In the genomic region with DNA sequence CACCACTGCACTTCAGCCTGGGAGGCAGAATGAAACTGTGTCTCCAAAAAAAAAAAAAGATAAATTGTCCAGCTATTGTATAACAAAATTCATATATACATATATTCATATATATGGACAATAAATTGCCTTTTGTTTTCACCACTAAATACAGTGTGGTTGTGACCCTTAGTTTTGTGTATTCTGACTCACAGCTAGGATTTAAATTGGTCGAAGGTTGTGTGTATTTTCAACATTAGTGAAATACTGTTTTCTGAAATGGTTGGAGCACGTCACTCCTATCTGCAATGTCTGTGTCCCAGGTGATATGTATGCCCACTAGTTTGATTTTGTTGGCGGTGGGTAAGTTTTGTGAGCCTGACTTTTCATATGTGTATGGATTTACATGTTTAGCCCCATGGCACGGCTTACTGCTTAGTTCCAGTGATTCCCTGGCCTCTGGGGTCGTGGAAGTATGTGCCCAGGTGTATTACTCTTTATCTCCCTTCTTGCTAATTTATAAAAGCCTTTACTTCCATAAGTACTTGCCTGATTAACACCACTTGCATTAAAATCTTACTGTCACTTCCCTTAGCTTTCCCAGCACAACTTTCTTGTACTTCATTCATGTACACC, we compare ENCODE assay signal across 27 cellular contexts. TPM values are rescaled to one million over a fixed set of nuclear protein-coding genes. Genes with fewer than 3 reads are reported as not detected.
A peak's percentile ranks its signal among the peaks of the same experiment; 100 is the strongest.
DNase-seq lines count a peak whose midpoint lies in the region; ATAC-seq and TF ChIP-seq lines count a peak whose summit lies in the region.
"Had no signal": no experiment of that assay in that cellular context is flagged by ENCODE, and none has a peak within 500 bp of the region (broad histone marks: within the 10 kb centered on the region; RNA-seq: fewer than 3 reads in every experiment).

No MANE protein-coding gene starts in this region.

- no peaks in the 10 kb centered on the region for H3K36me3 ChIP-seq in tibial artery
- H3K36me3 ChIP-seq: breast epithelium, gastrocnemius medialis, neural progenitor cell, uterus had no signal

- H3K27me3 Mint-ChIP-seq in activated naive CD8-positive, alpha-beta T cell = no peaks in the 10 kb centered on the region
- no peaks in the 10 kb centered on the region for H3K27me3 Mint-ChIP-seq in activated naive CD8-positive, alpha-beta T cell treated with anti-CD3 and anti-CD28 coated beads for 36 hours
- H3K27me3 Mint-ChIP-seq in T-helper 17 cell (no peaks in the 10 kb centered on the region), type B pancreatic cell (no peaks in the 10 kb centered on the region)
- H3K27me3 Mint-ChIP-seq: activated CD4-positive, alpha-beta T cell treated with anti-CD3 and anti-CD28 coated beads, Interleukin-2, amount 10 ng/mL, durations not matched to agents 24 days and 14 days; stimulated activated naive CD8-positive, alpha-beta T cell treated with anti-CD3 and anti-CD28 coated beads, Interleukin-15, Interleukin-2, amounts not matched to agents 100 ng/mL and 50 ng/mL, for 24 hours had no signal

- peaks cover 0 to 46% (median 20%) of the 10 kb centered on the region in 4 donors for H3K4me1 ChIP-seq in tibial artery

- H3K36me3 Mint-ChIP-seq in activated naive CD8-positive, alpha-beta T cell = peaks cover 2% of the 10 kb centered on the region
- H3K36me3 Mint-ChIP-seq in activated naive CD8-positive, alpha-beta T cell treated with anti-CD3 and anti-CD28 coated beads for 36 hours = peaks cover 24% of the 10 kb centered on the region
- no peaks in the 10 kb centered on the region for H3K36me3 Mint-ChIP-seq in T-helper 17 cell (ENCODE audit: low read depth)
- H3K36me3 Mint-ChIP-seq in type B pancreatic cell = peaks cover 4% of the 10 kb centered on the region

- H3K9me3 ChIP-seq in T-helper 17 cell (ENCODE audit: control insufficient read depth, low read length, poor library complexity, severe bottlenecking) (no peaks in the 10 kb centered on the region), tibial artery (no peaks in the 10 kb centered on the region)
- H3K9me3 ChIP-seq: breast epithelium, gastrocnemius medialis, testis, uterus had no signal

- no peaks in the 10 kb centered on the region for H3K9me3 Mint-ChIP-seq in activated naive CD8-positive, alpha-beta T cell (ENCODE audit: low read depth)
- peaks cover 1% of the 10 kb centered on the region for H3K9me3 Mint-ChIP-seq in activated naive CD8-positive, alpha-beta T cell treated with anti-CD3 and anti-CD28 coated beads for 36 hours
- no peaks in the 10 kb centered on the region for H3K9me3 Mint-ChIP-seq in type B pancreatic cell
- H3K9me3 Mint-ChIP-seq: activated CD4-positive, alpha-beta T cell treated with anti-CD3 and anti-CD28 coated beads, Interleukin-2, amount 10 ng/mL, durations not matched to agents 24 days and 14 days; activated naive CD4-positive, alpha-beta T cell treated with anti-CD3 and anti-CD28 coated beads for 36 hours; immature natural killer cell; stimulated activated naive CD8-positive, alpha-beta T cell treated with anti-CD3 and anti-CD28 coated beads, Interleukin-15, Interleukin-2, amounts not matched to agents 100 ng/mL and 50 ng/mL, for 24 hours; T-helper 2 cell treated with Interferon-gamma antibody and Interleukin-4, amounts not matched to agents 5 μg/mL and 100 μg/mL, for 36 hours had no signal

- H3K4me1 Mint-ChIP-seq in activated naive CD8-positive, alpha-beta T cell (ENCODE audit: low read depth) = peaks cover 76% of the 10 kb centered on the region
- H3K4me1 Mint-ChIP-seq in activated naive CD8-positive, alpha-beta T cell treated with anti-CD3 and anti-CD28 coated beads for 36 hours = peaks cover 66% of the 10 kb centered on the region
- peaks cover 57% of the 10 kb centered on the region for H3K4me1 Mint-ChIP-seq in T-helper 17 cell
- peaks cover 56% of the 10 kb centered on the region for H3K4me1 Mint-ChIP-seq in type B pancreatic cell (ENCODE audit: unreplicated experiment)

- H3K27ac Mint-ChIP-seq in activated naive CD8-positive, alpha-beta T cell = peak overlapping the region; percentile 25
- H3K27ac Mint-ChIP-seq in activated naive CD8-positive, alpha-beta T cell treated with anti-CD3 and anti-CD28 coated beads for 36 hours = no peak overlapping the region
- peak overlapping the region; percentile 85 for H3K27ac Mint-ChIP-seq in T-helper 17 cell
- H3K27ac Mint-ChIP-seq in type B pancreatic cell = no peak overlapping the region
- H3K27ac Mint-ChIP-seq: activated CD4-positive, alpha-beta T cell treated with anti-CD3 and anti-CD28 coated beads, Interleukin-2, amount 10 ng/mL, durations not matched to agents 24 days and 14 days; activated naive CD4-positive, alpha-beta T cell treated with anti-CD3 and anti-CD28 coated beads for 36 hours; neural progenitor cell; stimulated activated naive CD8-positive, alpha-beta T cell treated with anti-CD3 and anti-CD28 coated beads, Interleukin-15, Interleukin-2, amounts not matched to agents 100 ng/mL and 50 ng/mL, for 24 hours; T-helper 2 cell treated with Interferon-gamma antibody and Interleukin-4, amounts not matched to agents 5 μg/mL and 100 μg/mL, for 36 hours had no signal

- no peak overlapping the region for H3K4me3 ChIP-seq in tibial artery
- H3K4me3 ChIP-seq: breast epithelium, gastrocnemius medialis, neural progenitor cell, testis, uterus had no signal

- no peak for DNase-seq in activated naive CD8-positive, alpha-beta T cell treated with anti-CD3 and anti-CD28 coated beads for 36 hours
- DNase-seq in T-helper 17 cell = no peak
- DNase-seq in left colon = no peak
- DNase-seq in type B pancreatic cell (ENCODE audit: extremely low spot score, unreplicated experiment) = no peak
- DNase-seq in GM13976 (ENCODE audit: low spot score) = no peak
- no peak for DNase-seq in nucleus accumbens (lab: John Stamatoyannopoulos, UW)
- DNase-seq in tibial artery = no peak
- DNase-seq: activated CD4-positive, alpha-beta T cell treated with anti-CD3 and anti-CD28 coated beads, Interleukin-2, amount 10 ng/mL, durations not matched to agents 24 days and 14 days; activated naive CD4-positive, alpha-beta T cell treated with anti-CD3 and anti-CD28 coated beads for 36 hours; activated T-cell treated with anti-CD3 and anti-CD28 coated beads, Interleukin-2, amount 50 U/mL, for 1 hour; DMS153; gastrocnemius medialis; immature natural killer cell; left cardiac atrium; NCI-H2029; NCI-H524; NK-92 treated with Interleukin-12 subunit alpha and Interleukin-12 subunit beta, amount 100 ng/mL, for 24 hours; posterior cingulate gyrus; right cardiac atrium; stimulated activated CD4-positive, alpha-beta T cell treated with anti-CD3 and anti-CD28 coated beads, Interleukin-1b, Interleukin-23, amount 100 ng/mL, for 48 hours; testis; uterus had no signal

- H3K27ac ChIP-seq in tibial artery = no peak overlapping the region
- H3K27ac ChIP-seq: breast epithelium, neural progenitor cell, testis, uterus had no signal

- ATAC-seq in T-helper 17 cell (no peak), left colon (peak; percentile 73)

- no peaks in the 10 kb centered on the region for H3K27me3 ChIP-seq in tibial artery
- H3K27me3 ChIP-seq: breast epithelium, gastrocnemius medialis, neural progenitor cell, testis, uterus had no signal

- no peak for TF ChIP-seq CTCF in type B pancreatic cell (conservative IDR thresholded peaks at IDR 0.05)
- TF ChIP-seq CTCF in GM13976 (IDR thresholded peaks at IDR 0.05; ENCODE audit: borderline replicate concordance, control extremely low read depth, extremely low read depth, insufficient read depth, missing control alignments) = no peak
- no peak for TF ChIP-seq CTCF in tibial artery (IDR thresholded peaks at IDR 0.05)

- intact Hi-C loops in left colon (cut with DNase I, micrococcal nuclease) (no loop called here), tibial artery (cut with DNase I; ENCODE audit: low total_unique reads) (no loop called here)

- in situ Hi-C loops in GM13976 (cut with MboI; ENCODE audit: low sequenced_read_pairs, unreplicated experiment) = no loop called here

- H3K4me3 Mint-ChIP-seq in activated naive CD8-positive, alpha-beta T cell = no peak overlapping the region
- H3K4me3 Mint-ChIP-seq in activated naive CD8-positive, alpha-beta T cell treated with anti-CD3 and anti-CD28 coated beads for 36 hours = no peak overlapping the region
- H3K4me3 Mint-ChIP-seq in T-helper 17 cell (no peak overlapping the region), type B pancreatic cell (peak overlapping the region; percentile 15)
- H3K4me3 Mint-ChIP-seq: activated CD4-positive, alpha-beta T cell treated with anti-CD3 and anti-CD28 coated beads, Interleukin-2, amount 10 ng/mL, durations not matched to agents 24 days and 14 days; activated naive CD4-positive, alpha-beta T cell treated with anti-CD3 and anti-CD28 coated beads for 36 hours; immature natural killer cell; neural progenitor cell; stimulated activated naive CD8-positive, alpha-beta T cell treated with anti-CD3 and anti-CD28 coated beads, Interleukin-15, Interleukin-2, amounts not matched to agents 100 ng/mL and 50 ng/mL, for 24 hours; T-helper 2 cell treated with Interferon-gamma antibody and Interleukin-4, amounts not matched to agents 5 μg/mL and 100 μg/mL, for 36 hours had no signal

RNA-seq across cellular contexts. Expression of gene JARID2, which starts 33.3 kb away (rescaled TPM):
- 10 to 100 TPM; 19.3 to 20.1 TPM for total RNA-seq in activated naive CD8-positive, alpha-beta T cell treated with anti-CD3 and anti-CD28 coated beads for 36 hours
- total RNA-seq in T-helper 17 cell = 10 to 100 TPM; 21.9 to 35.5 TPM
- total RNA-seq in left colon = 10 to 100 TPM in 1 of 2 donors, 1 to 10 TPM in 1; 10.0 to 11.2 TPM
- total RNA-seq in type B pancreatic cell (ENCODE audit: low replicate concordance) = 35.9 and 43.9 TPM in 2 replicates

Comparison
In these comparisons a context has a peak if more than half of its experiments do, and no peak if none do; other contexts are left out.
1. H3K27ac Mint-ChIP-seq: peak in activated naive CD8-positive, alpha-beta T cell (single experiment) and T-helper 17 cell (single experiment); none in activated naive CD8-positive, alpha-beta T cell treated with anti-CD3 and anti-CD28 coated beads for 36 hours (single experiment) and type B pancreatic cell (single experiment).